ENCODE assay signal across 8 cellular contexts in genomic region chr1:1115136-1115829, GRCh38. TPM values are rescaled to one million over a fixed set of nuclear protein-coding genes. Genes with fewer than 3 reads are reported as not detected.
DNase-seq lines count a peak whose midpoint lies in the region; ATAC-seq and TF ChIP-seq lines count a peak whose summit lies in the region.

No MANE protein-coding gene starts in this region.

- H3K79me2 ChIP-seq in Karpas-422 (ENCODE audit: low read length), result peaks cover 27% of the 10 kb centered on the region

- peaks cover 0 to 20% of the 10 kb centered on the region in 2 donors for H3K4me1 Mint-ChIP-seq in natural killer cell treated with Interleukin-12 subunit alpha and Interleukin-12 subunit beta and Interleukin-15 and Interleukin-18, amount 100 ng/mL, for 72 hours (ENCODE audit: low read depth in 2 of 2)

- H3K9me2 ChIP-seq in Karpas-422 (replicated peaks; ENCODE audit: insufficient read depth, low read length), result no peaks in the 10 kb centered on the region

- peaks cover 5% of the 10 kb centered on the region for H3K36me3 Mint-ChIP-seq in natural killer cell treated with Interleukin-12 subunit alpha and Interleukin-12 subunit beta and Interleukin-15 and Interleukin-18, amount 100 ng/mL, for 72 hours

- H3K27ac Mint-ChIP-seq in natural killer cell treated with Interleukin-12 subunit alpha and Interleukin-12 subunit beta and Interleukin-15 and Interleukin-18, amount 100 ng/mL, for 72 hours, result peak overlapping the region; percentile 23 to 64

- peak overlapping the region; percentile 70 for H3K4me2 ChIP-seq in Karpas-422 (ENCODE audit: low read depth, low read length, poor library complexity, severe bottlenecking)

- peak overlapping the region; percentile 71; the same call in 1 of the 2 replicates for H2AFZ ChIP-seq in Karpas-422 (ENCODE audit: low read length)

- 0 out of 2 replicates have a peak, but pooled peaks cover 5% of the 10 kb centered on the region for H4K20me1 ChIP-seq in Karpas-422 (ENCODE audit: insufficient read depth, low read depth, low read length)

- H3K9ac ChIP-seq in Karpas-422 (ENCODE audit: low read length) (peak overlapping the region; percentile 77), duodenal mucosa (ENCODE audit: low read depth in 1 of 2, low read length in 2 of 2) (peak overlapping the region in 1 of 2 donors; percentile 43)

- H3K27me3 ChIP-seq in Karpas-422 (ENCODE audit: low read length) (no peaks in the 10 kb centered on the region), duodenal mucosa (ENCODE audit: control insufficient read depth in 1 of 2, insufficient read depth in 2 of 2, low read length in 2 of 2) (peaks cover 5 to 11% of the 10 kb centered on the region in 2 donors)

- H3K36me3 ChIP-seq in Karpas-422 (ENCODE audit: insufficient read depth, low read length) (no peaks in the 10 kb centered on the region), duodenal mucosa (ENCODE audit: control insufficient read depth in 1 of 2, insufficient read depth in 2 of 2, low read length in 2 of 2) (peaks cover 0 to 7% of the 10 kb centered on the region in 2 donors)

- no peaks in the 10 kb centered on the region for H3K9me3 Mint-ChIP-seq in natural killer cell treated with Interleukin-12 subunit alpha and Interleukin-12 subunit beta and Interleukin-15 and Interleukin-18, amount 100 ng/mL, for 72 hours

- TF ChIP-seq CTCF in AG10803 (conservative IDR thresholded peaks at IDR 0.05; ENCODE audit: low read length), result no peak

- ATAC-seq in natural killer cell treated with Interleukin-12 subunit alpha and Interleukin-12 subunit beta and Interleukin-15 and Interleukin-18, amount 100 ng/mL, for 72 hours, result no peak
- no peak for ATAC-seq in GM18909 (IDR thresholded peaks at IDR 0.05; ENCODE audit: poor library complexity, unreplicated experiment)
- no peak for ATAC-seq in GM19395 (IDR thresholded peaks at IDR 0.05; ENCODE audit: unreplicated experiment)
- ATAC-seq in HG03460 (IDR thresholded peaks at IDR 0.05; ENCODE audit: unreplicated experiment), result no peak

- peak overlapping the region; percentile 84 for H3K4me3 Mint-ChIP-seq in natural killer cell treated with Interleukin-12 subunit alpha and Interleukin-12 subunit beta and Interleukin-15 and Interleukin-18, amount 100 ng/mL, for 72 hours

- H3K27ac ChIP-seq in Karpas-422 (ENCODE audit: low read length), result no peak overlapping the region
- H3K27ac ChIP-seq in duodenal mucosa (ENCODE audit: low read depth, low read length), result no peak overlapping the region

- DNase-seq in AG10803 (ENCODE audit: low read depth) (no peak), Karpas-422 (no peak), Kasumi-1 (lab: John Stamatoyannopoulos, UW) (no peak)
- peak; percentile 56 for DNase-seq in natural killer cell treated with Interleukin-12 subunit alpha and Interleukin-12 subunit beta and Interleukin-15 and Interleukin-18, amount 100 ng/mL, for 72 hours (ENCODE audit: low spot score)

- peak overlapping the region; percentile 61 for H3K4me3 ChIP-seq in AG10803 (ENCODE audit: low read length)
- peak overlapping the region; percentile 84 for H3K4me3 ChIP-seq in Karpas-422 (ENCODE audit: low read length)
- H3K4me3 ChIP-seq in duodenal mucosa (ENCODE audit: low read depth in 1 of 2, low read length in 2 of 2), result peak overlapping the region; percentile 65 to 73

- H3K27me3 Mint-ChIP-seq in natural killer cell treated with Interleukin-12 subunit alpha and Interleukin-12 subunit beta and Interleukin-15 and Interleukin-18, amount 100 ng/mL, for 72 hours, result peaks cover 3 to 7% of the 10 kb centered on the region in 2 donors

- no peaks in the 10 kb centered on the region for H3K9me3 ChIP-seq in Karpas-422 (ENCODE audit: low read length)
- H3K9me3 ChIP-seq in duodenal mucosa (ENCODE audit: control insufficient read depth in 1 of 2, low read length in 2 of 2), result peaks cover 6 to 7% of the 10 kb centered on the region in 2 donors

- H3K4me1 ChIP-seq in Karpas-422 (ENCODE audit: low read length) (peaks cover 14% of the 10 kb centered on the region), duodenal mucosa (ENCODE audit: control insufficient read depth in 1 of 2, insufficient read depth in 2 of 2, low read length in 2 of 2) (peaks cover 0 to 4% of the 10 kb centered on the region in 2 donors)

RNA-seq across cellular contexts. Expression of gene C1orf159, which starts 0.6 kb away (rescaled TPM):
- 10.2 and 10.4 TPM in 2 replicates for total RNA-seq in Karpas-422 (2014; rRNA removed; shearing (Covaris generic); ENCODE audit: low replicate concordance)
- 10 to 100 TPM; 18.6 to 37.1 TPM for total RNA-seq in natural killer cell treated with Interleukin-12 subunit alpha and Interleukin-12 subunit beta and Interleukin-15 and Interleukin-18, amount 100 ng/mL, for 72 hours

RNA-seq across cellular contexts. Expression of gene RNF223, which starts 41.2 kb away (rescaled TPM):
- not detected in 2 replicates for total RNA-seq in Karpas-422 (2014; rRNA removed; shearing (Covaris generic); ENCODE audit: low replicate concordance)
- not detected for total RNA-seq in natural killer cell treated with Interleukin-12 subunit alpha and Interleukin-12 subunit beta and Interleukin-15 and Interleukin-18, amount 100 ng/mL, for 72 hours

RNA-seq across cellular contexts. Expression of gene TTLL10, which starts 58.4 kb away (rescaled TPM):
- 0.18 TPM in 1 of 2 replicates, not detected in the other for total RNA-seq in Karpas-422 (2014; rRNA removed; shearing (Covaris generic); ENCODE audit: low replicate concordance)
- under 1 TPM in 1 of 2 donors, not detected in 1; 0.31 TPM for total RNA-seq in natural killer cell treated with Interleukin-12 subunit alpha and Interleukin-12 subunit beta and Interleukin-15 and Interleukin-18, amount 100 ng/mL, for 72 hours
